Comparison of ENCODE assay signal across 9 cellular contexts in genomic region chr21:45364464-45365185, GRCh38. TPM values are rescaled to one million over a fixed set of nuclear protein-coding genes. Genes with fewer than 3 reads are reported as not detected.
A peak's percentile ranks its signal among the peaks of the same experiment; 100 is the strongest.
DNase-seq lines count a peak whose midpoint lies in the region; ATAC-seq and TF ChIP-seq lines count a peak whose summit lies in the region.
"Had no signal": no experiment of that assay in that cellular context is flagged by ENCODE, and none has a peak within 500 bp of the region (broad histone marks: within the 10 kb centered on the region; RNA-seq: fewer than 3 reads in every experiment).

No MANE protein-coding gene starts in this region.

- 20 to 32% methylated on average over 28 to 29 of the region's 30 CpGs for WGBS in tibial nerve, 2 donors

- H3K9me3 ChIP-seq in tibial nerve: no peaks in the 10 kb centered on the region

- no peak for TF ChIP-seq EP300 in tibial nerve (IDR thresholded peaks at IDR 0.05)

- peak; percentile 92 for DNase-seq in M059J (ENCODE audit: low read depth)
- DNase-seq in chondrocyte (ENCODE audit: low spot score): peak; percentile 90
- peak; percentile 69 to 90 for DNase-seq in lung microvascular endothelial cell (ENCODE audit: low read depth in 2 of 2)
- DNase-seq in tibial nerve (ENCODE audit: low spot score in 2 of 2): peak in 1 of 2 donors; percentile 47
- DNase-seq in DMS153 treated with DMSO at 0.1 percent for 48 hours (lab: John Stamatoyannopoulos, UW; ENCODE audit: unreplicated experiment): no peak
- DNase-seq: NCI-H748 treated with DMSO at 0.1 percent for 48 hours had no signal

- H3K27ac Mint-ChIP-seq in chondrocyte (ENCODE audit: unreplicated experiment): peak overlapping the region; percentile 97

- H3K4me3 Mint-ChIP-seq in chondrocyte (ENCODE audit: unreplicated experiment): peak overlapping the region; percentile 56
- H3K4me3 Mint-ChIP-seq: activated naive CD4-positive, alpha-beta T cell treated with anti-CD3 and anti-CD28 coated beads, Interleukin-2, amount 50 U/mL, for 24 hours had no signal

- no peaks in the 10 kb centered on the region for H3K27me3 Mint-ChIP-seq in chondrocyte (ENCODE audit: low read depth)

- peaks cover 0 to 46% (median 13%) of the 10 kb centered on the region in 4 donors for H3K4me1 ChIP-seq in tibial nerve

- peak overlapping the region; percentile 78 to 97 (median 88) for H3K27ac ChIP-seq in tibial nerve

- H3K4me1 Mint-ChIP-seq in chondrocyte (ENCODE audit: low read depth): peaks cover 73% of the 10 kb centered on the region

- H3K36me3 ChIP-seq in tibial nerve: no peaks in the 10 kb centered on the region

- no peaks in the 10 kb centered on the region for H3K9me3 Mint-ChIP-seq in chondrocyte (ENCODE audit: low read depth)
- H3K9me3 Mint-ChIP-seq: activated naive CD4-positive, alpha-beta T cell treated with anti-CD3 and anti-CD28 coated beads, Interleukin-2, amount 50 U/mL, for 24 hours had no signal

- ATAC-seq in GM18907 (IDR thresholded peaks at IDR 0.05; ENCODE audit: unreplicated experiment): no peak
- no peak for ATAC-seq in GM21381 (IDR thresholded peaks at IDR 0.05; ENCODE audit: unreplicated experiment)

- H3K27me3 ChIP-seq in tibial nerve: no peaks in the 10 kb centered on the region

- peak overlapping the region in 1 of 4 donors; percentile 33 for H3K4me3 ChIP-seq in tibial nerve

- H3K36me3 Mint-ChIP-seq in chondrocyte (ENCODE audit: low read depth): no peaks in the 10 kb centered on the region
- H3K36me3 Mint-ChIP-seq: activated naive CD4-positive, alpha-beta T cell treated with anti-CD3 and anti-CD28 coated beads, Interleukin-2, amount 50 U/mL, for 24 hours had no signal

- no peak for TF ChIP-seq CTCF in chondrocyte (IDR thresholded peaks at IDR 0.05)
- peak in 1 of 5 experiments; percentile 30 for TF ChIP-seq CTCF in tibial nerve (IDR thresholded peaks at IDR 0.05)

- TF ChIP-seq POLR2A in tibial nerve (IDR thresholded peaks at IDR 0.05): peak in 1 of 2 donors; percentile 1

RNA-seq across cellular contexts. Expression of gene COL18A1, which starts 40.3 kb away (rescaled TPM):
- 202 and 347 TPM in 2 replicates for total RNA-seq in M059J (2014; rRNA removed; shearing (Covaris generic))
- total RNA-seq in chondrocyte: 322 to 628 TPM (median 616 TPM) in 3 replicates
- total RNA-seq in lung microvascular endothelial cell: 139 and 164 TPM in 2 replicates
- total RNA-seq in tibial nerve: 100 to 1,000 TPM; 124 to 224 (median 173) TPM
